In genomic region chr1:174998569-174999215, GRCh38 we compare ENCODE assay signal across 8 cellular contexts. TPM values are rescaled to one million over a fixed set of nuclear protein-coding genes. Genes with fewer than 3 reads are reported as not detected.
A peak's percentile ranks its signal among the peaks of the same experiment; 100 is the strongest.
DNase-seq lines count a peak whose midpoint lies in the region; ATAC-seq and TF ChIP-seq lines count a peak whose summit lies in the region.

No MANE protein-coding gene starts in this region.

- DNase-seq in activated CD4-positive, CD25-positive, alpha-beta regulatory T cell (lab: John Stamatoyannopoulos, UW): peak in 3 of 4 experiments; percentile 4 to 16 (median 10)
- DNase-seq in NCI-H345 (lab: John Stamatoyannopoulos, UW) (peak; percentile 77), esophagus muscularis mucosa (ENCODE audit: extremely low spot score) (no peak), naive B cell (peak; percentile 59), ureter (ENCODE audit: low spot score) (peak; percentile 50)
- peak; percentile 84 for DNase-seq in activated CD4-positive, alpha-beta T cell treated with anti-CD3 and anti-CD28 coated beads, Interleukin-2, amount 10 ng/mL, durations not matched to agents 24 days and 14 days

- H3K36me3 ChIP-seq in esophagus muscularis mucosa: no peaks in the 10 kb centered on the region

- no peaks in the 10 kb centered on the region for H3K27me3 ChIP-seq in esophagus muscularis mucosa

- H3K4me3 Mint-ChIP-seq in activated CD4-positive, alpha-beta T cell treated with anti-CD3 and anti-CD28 coated beads, Interleukin-2, amount 10 ng/mL, durations not matched to agents 24 days and 14 days: no peak overlapping the region
- H3K4me3 Mint-ChIP-seq in naive B cell: no peak overlapping the region

- H3K9me3 ChIP-seq in esophagus muscularis mucosa: no peaks in the 10 kb centered on the region

- H3K27ac ChIP-seq in esophagus muscularis mucosa (replicated peaks in 1 of 4): peak overlapping the region; percentile 94 to 96 (median 95)

- peak; percentile 62 to 81 (median 75) for TF ChIP-seq CTCF in esophagus muscularis mucosa (IDR thresholded peaks at IDR 0.05)

- no peak overlapping the region for H3K27ac Mint-ChIP-seq in activated CD4-positive, alpha-beta T cell treated with anti-CD3 and anti-CD28 coated beads, Interleukin-2, amount 10 ng/mL, durations not matched to agents 24 days and 14 days
- no peak overlapping the region for H3K27ac Mint-ChIP-seq in naive B cell

- intact Hi-C loops in activated CD4-positive, alpha-beta T cell treated with anti-CD3 and anti-CD28 coated beads, Interleukin-2, amount 10 ng/mL, durations not matched to agents 24 days and 14 days (cut with micrococcal nuclease): loop anchor here (1.0 to 2.0 kb wide), 11 partner anchors 8 to 1283 kb away; partner anchors contain the start of genes CENPL, COP1, DARS2 and MRPS14
- intact Hi-C loops in esophagus muscularis mucosa (cut with DNase I): no loop called here

- peaks cover 32% of the 10 kb centered on the region for H3K36me3 Mint-ChIP-seq in activated CD4-positive, alpha-beta T cell treated with anti-CD3 and anti-CD28 coated beads, Interleukin-2, amount 10 ng/mL, durations not matched to agents 24 days and 14 days (ENCODE audit: low read depth)
- no peaks in the 10 kb centered on the region for H3K36me3 Mint-ChIP-seq in naive B cell

- H3K9me3 Mint-ChIP-seq in activated CD4-positive, alpha-beta T cell treated with anti-CD3 and anti-CD28 coated beads, Interleukin-2, amount 10 ng/mL, durations not matched to agents 24 days and 14 days: no peaks in the 10 kb centered on the region
- H3K9me3 Mint-ChIP-seq in naive B cell: no peaks in the 10 kb centered on the region

- TF ChIP-seq POLR2A in esophagus muscularis mucosa (IDR thresholded peaks at IDR 0.05; ENCODE audit: low read depth): no peak

- H3K4me1 Mint-ChIP-seq in activated CD4-positive, alpha-beta T cell treated with anti-CD3 and anti-CD28 coated beads, Interleukin-2, amount 10 ng/mL, durations not matched to agents 24 days and 14 days: peaks cover 30% of the 10 kb centered on the region
- H3K4me1 Mint-ChIP-seq in naive B cell: peaks cover 21 to 42% (median 38%) of the 10 kb centered on the region in 3 donors

- peaks cover 11 to 48% (median 41%) of the 10 kb centered on the region in 4 donors for H3K4me1 ChIP-seq in esophagus muscularis mucosa

- no peaks in the 10 kb centered on the region for H3K27me3 Mint-ChIP-seq in activated CD4-positive, alpha-beta T cell treated with anti-CD3 and anti-CD28 coated beads, Interleukin-2, amount 10 ng/mL, durations not matched to agents 24 days and 14 days
- H3K27me3 Mint-ChIP-seq in naive B cell: no peaks in the 10 kb centered on the region

- no peak for ATAC-seq in activated CD4-positive, CD25-positive, alpha-beta regulatory T cell treated with anti-CD3 and anti-CD28 coated beads, Interleukin-2, amount 50 U/mL, for 24 hours
- ATAC-seq in HG03135 (IDR thresholded peaks at IDR 0.05; ENCODE audit: unreplicated experiment) (peak; percentile 0), naive B cell (ENCODE audit: low read depth in 2 of 2) (peak; percentile 5 to 7)

- H3K4me3 ChIP-seq in esophagus muscularis mucosa: peak overlapping the region; percentile 86 to 95 (median 92)

- 9% methylated on average over 19 of the region's 19 CpGs for WGBS in esophagus muscularis mucosa

- peak; percentile 2 for TF ChIP-seq EP300 in esophagus muscularis mucosa (IDR thresholded peaks at IDR 0.05)

RNA-seq across cellular contexts. Expression of gene CACYBP, which starts 1.1 kb away (rescaled TPM):
- 385 and 389 TPM in 2 replicates for total RNA-seq in activated CD4-positive, alpha-beta T cell treated with anti-CD3 and anti-CD28 coated beads, Interleukin-2, amount 10 ng/mL, durations not matched to agents 24 days and 14 days
- total RNA-seq in esophagus muscularis mucosa: 100 to 1,000 TPM in 2 of 4 donors, 10 to 100 TPM in 2; 48.5 to 125 (median 94.7) TPM
- polyA plus RNA-seq in naive B cell (ENCODE audit: low read depth in 6 of 6): 100 to 1,000 TPM; 107 to 148 (median 140) TPM
- 54.1 TPM for total RNA-seq in ureter

RNA-seq across cellular contexts. Expression of gene MRPS14, which starts 24.5 kb away (rescaled TPM):
- total RNA-seq in activated CD4-positive, alpha-beta T cell treated with anti-CD3 and anti-CD28 coated beads, Interleukin-2, amount 10 ng/mL, durations not matched to agents 24 days and 14 days: 28.9 and 33.5 TPM in 2 replicates
- total RNA-seq in esophagus muscularis mucosa (10 to 100 TPM; 17.9 to 31.1 (median 26.1) TPM), ureter (39.8 TPM)
- 10 to 100 TPM; 27.9 to 52.5 (median 43.0) TPM for polyA plus RNA-seq in naive B cell (ENCODE audit: low read depth in 6 of 6)

Comparison
In these comparisons a context has a peak if more than half of its experiments do, and no peak if none do; other contexts are left out.
1. ATAC-seq: peak in HG03135 (single experiment) and naive B cell (2 of 2); none in activated CD4-positive, CD25-positive, alpha-beta regulatory T cell treated with anti-CD3 and anti-CD28 coated beads, Interleukin-2, amount 50 U/mL, for 24 hours (0 of 2).